In genomic region chr9:79667716-79668458, GRCh38 we compare ENCODE assay signal across 11 cellular contexts.
DNase-seq lines count a peak whose midpoint lies in the region; ATAC-seq and TF ChIP-seq lines count a peak whose summit lies in the region.
"Had no signal": no experiment of that assay in that cellular context is flagged by ENCODE, and none has a peak within 500 bp of the region (broad histone marks: within the 10 kb centered on the region; RNA-seq: fewer than 3 reads in every experiment).

No MANE protein-coding gene starts in this region.

- H3K36me3 ChIP-seq in smooth muscle cell (ENCODE audit: low read depth), result no peaks in the 10 kb centered on the region

- 77% methylated on average over 11 of the region's 11 CpGs for whole genome bisulfite sequencing in smooth muscle cell (ENCODE audit: low lambda C conversion rate)

- H3K36me3 Mint-ChIP-seq in endothelial cell (ENCODE audit: low read depth, unreplicated experiment) (peaks cover 13% of the 10 kb centered on the region), T-helper 17 cell (ENCODE audit: low read depth) (peaks cover 14% of the 10 kb centered on the region)

- peak; percentile 28 for DNase-seq in DMS 273 (lab: John Stamatoyannopoulos, UW; ENCODE audit: unreplicated experiment)
- DNase-seq in DMS 273 treated with DMSO at 0.1 percent for 48 hours (lab: John Stamatoyannopoulos, UW), result no peak
- peak; percentile 98 for DNase-seq in NCI-H345 treated with DMSO at 0.1 percent for 48 hours (lab: John Stamatoyannopoulos, UW; ENCODE audit: unreplicated experiment)
- DNase-seq in endothelial cell (ENCODE audit: low spot score), result no peak
- DNase-seq in smooth muscle cell (lab: John Stamatoyannopoulos, UW; ENCODE audit: unreplicated experiment), result no peak
- no peak for DNase-seq in T-helper 17 cell

- H2AFZ ChIP-seq in smooth muscle cell (ENCODE audit: low read depth), result no peak overlapping the region

- no peaks in the 10 kb centered on the region for H3K9me3 Mint-ChIP-seq in endothelial cell (ENCODE audit: unreplicated experiment)
- H3K9me3 Mint-ChIP-seq: memory B cell had no signal

- H3K9me3 ChIP-seq in smooth muscle cell (replicated peaks; ENCODE audit: low read depth), result no peaks in the 10 kb centered on the region
- no peaks in the 10 kb centered on the region for H3K9me3 ChIP-seq in T-helper 17 cell (ENCODE audit: control insufficient read depth, low read length, poor library complexity, severe bottlenecking)

- H3K79me2 ChIP-seq in smooth muscle cell (ENCODE audit: low read depth), result peaks cover 10% of the 10 kb centered on the region

- H3K4me3 Mint-ChIP-seq in endothelial cell (ENCODE audit: unreplicated experiment), result no peak overlapping the region
- H3K4me3 Mint-ChIP-seq in T-helper 17 cell, result no peak overlapping the region
- H3K4me3 Mint-ChIP-seq: memory B cell had no signal

- peaks cover 15% of the 10 kb centered on the region for H4K20me1 ChIP-seq in smooth muscle cell (ENCODE audit: low read depth)

- H3K27me3 ChIP-seq in smooth muscle cell (ENCODE audit: low read depth), result no peaks in the 10 kb centered on the region

- H3K27ac Mint-ChIP-seq in endothelial cell (ENCODE audit: unreplicated experiment) (peak overlapping the region; percentile 54), T-helper 17 cell (no peak overlapping the region)
- H3K27ac Mint-ChIP-seq: memory B cell had no signal

- ATAC-seq in GM19328 (IDR thresholded peaks at IDR 0.05; ENCODE audit: unreplicated experiment), result no peak
- ATAC-seq in GM19463 (IDR thresholded peaks at IDR 0.05; ENCODE audit: unreplicated experiment), result no peak
- no peak for ATAC-seq in T-helper 17 cell
- ATAC-seq: right cardiac atrium had no signal

- TF ChIP-seq CTCF in endothelial cell (IDR thresholded peaks at IDR 0.05; ENCODE audit: unreplicated experiment), result no peak
- no peak for TF ChIP-seq CTCF in smooth muscle cell (IDR thresholded peaks at IDR 0.05; ENCODE audit: borderline replicate concordance, insufficient read depth, poor library complexity, severe bottlenecking)

- H3K4me2 ChIP-seq in smooth muscle cell, result no peak overlapping the region

- H3K4me1 Mint-ChIP-seq in endothelial cell (ENCODE audit: unreplicated experiment) (peaks cover 38% of the 10 kb centered on the region), T-helper 17 cell (peaks cover 30% of the 10 kb centered on the region)

- H3K27ac ChIP-seq in smooth muscle cell (ENCODE audit: low read depth), result peak overlapping the region; percentile 9
- H3K27ac ChIP-seq: 22Rv1 had no signal

- H3F3A ChIP-seq in smooth muscle cell (ENCODE audit: low read depth), result no peaks in the 10 kb centered on the region

- H3K27me3 Mint-ChIP-seq in endothelial cell (ENCODE audit: unreplicated experiment) (no peaks in the 10 kb centered on the region), T-helper 17 cell (no peaks in the 10 kb centered on the region)
- H3K27me3 Mint-ChIP-seq: memory B cell had no signal

- H3K4me1 ChIP-seq in smooth muscle cell (ENCODE audit: low read depth), result peaks cover 91% of the 10 kb centered on the region

- no peak overlapping the region for H3K4me3 ChIP-seq in smooth muscle cell

- H3K9ac ChIP-seq in smooth muscle cell (ENCODE audit: low read depth), result no peak overlapping the region

Comparison
In these comparisons a context has a peak if more than half of its experiments do, and no peak if none do; other contexts are left out.
1. DNase-seq: peak in DMS 273 (single experiment) and NCI-H345 treated with DMSO at 0.1 percent for 48 hours (single experiment); none in DMS 273 treated with DMSO at 0.1 percent for 48 hours (single experiment), endothelial cell (single experiment), smooth muscle cell (single experiment) and T-helper 17 cell (0 of 3).